ENCODE assay signal across 14 cellular contexts in the genomic region with DNA sequence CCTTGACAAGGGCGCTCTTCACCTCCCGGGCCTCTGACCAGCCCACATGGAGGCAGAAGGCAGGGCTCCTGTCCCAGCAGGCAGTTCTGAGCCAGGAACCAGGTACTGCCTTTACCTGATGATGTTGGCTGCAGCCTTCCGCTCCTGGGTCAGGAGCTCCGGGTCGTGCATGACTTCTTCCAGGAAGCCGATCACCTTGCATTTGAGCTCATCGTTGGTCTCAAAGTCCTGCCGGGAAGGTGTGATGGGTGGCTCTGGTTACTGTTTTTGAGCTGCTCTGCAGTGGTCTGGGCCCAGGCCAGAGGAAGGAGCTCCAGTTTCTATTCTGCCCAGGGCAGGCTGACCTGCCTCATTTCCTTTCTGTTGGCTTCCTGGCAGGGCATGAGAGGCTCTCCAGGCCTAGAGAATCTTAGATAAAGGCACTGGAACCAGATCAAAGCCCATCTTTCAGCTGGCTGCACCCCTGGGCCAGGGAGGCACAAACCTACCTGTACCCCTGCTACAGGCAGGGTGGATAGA.
"Had no signal": no experiment of that assay in that cellular context is flagged by ENCODE, and none has a peak within 500 bp of the region (broad histone marks: within the 10 kb centered on the region; RNA-seq: fewer than 3 reads in every experiment).

No MANE protein-coding gene starts in this region.

- DNase-seq: activated CD4-positive, CD25-positive, alpha-beta regulatory T cell treated with anti-CD3 and anti-CD28 coated beads, Interleukin-2, amount 50 U/mL, for 72 hours; activated naive CD4-positive, alpha-beta T cell treated with anti-CD3 and anti-CD28 coated beads for 36 hours; activated T-cell treated with anti-CD3 and anti-CD28 coated beads for 4 hours; stimulated activated CD4-positive, alpha-beta T cell treated with anti-CD3 and anti-CD28 coated beads, Interleukin-4, amount 100 ng/mL, for 1 hour; stimulated activated naive CD4-positive, alpha-beta T cell; substantia nigra; T-helper 1 cell; T1000; transverse colon had no signal

- H3K4me1 ChIP-seq: ascending aorta, right atrium auricular region, transverse colon had no signal

- H3K27me3 ChIP-seq: ascending aorta, right atrium auricular region, transverse colon had no signal

- ATAC-seq: activated T-helper 17 cell treated with anti-CD3 and anti-CD28 coated beads, Interleukin-2, amount 50 U/mL, for 72 hours; left lobe of liver; natural killer cell treated with Interleukin-12 subunit alpha and Interleukin-12 subunit beta and Interleukin-15 and Interleukin-18, amount 100 ng/mL, for 72 hours had no signal

- H3K9me3 ChIP-seq: ascending aorta, right atrium auricular region, transverse colon had no signal

- H3K4me3 ChIP-seq: ascending aorta, right atrium auricular region, transverse colon had no signal

- H3K27ac ChIP-seq: ascending aorta, right atrium auricular region, transverse colon had no signal

- H3K36me3 ChIP-seq: ascending aorta, right atrium auricular region, transverse colon had no signal
